ENCODE assay signal across 8 cellular contexts in genomic region chr14:91873476-91874265, GRCh38. TPM values are rescaled to one million over a fixed set of nuclear protein-coding genes. Genes with fewer than 3 reads are reported as not detected.
DNase-seq lines count a peak whose midpoint lies in the region; ATAC-seq and TF ChIP-seq lines count a peak whose summit lies in the region.

No MANE protein-coding gene starts in this region.

- H3K4me2 ChIP-seq in DOHH2 (ENCODE audit: low read length), result peak overlapping the region; percentile 81

- TF ChIP-seq CTCF in DOHH2 (IDR thresholded peaks at IDR 0.05; ENCODE audit: low read depth, low read length, poor library complexity, severe bottlenecking), result no peak

- H3K9me3 Mint-ChIP-seq in activated T-cell treated with anti-CD3 and anti-CD28 coated beads, Interleukin-2, amount 50 U/mL, for 4 hours, result no peaks in the 10 kb centered on the region

- H3K27me3 ChIP-seq in DOHH2 (ENCODE audit: control insufficient read depth, low read length), result no peaks in the 10 kb centered on the region
- no peaks in the 10 kb centered on the region for H3K27me3 ChIP-seq in mononuclear cell (ENCODE audit: insufficient read depth, low read length)

- ATAC-seq in GM21447 (IDR thresholded peaks at IDR 0.05; ENCODE audit: unreplicated experiment) (peak; percentile 77), Right ventricle myocardium inferior (no peak)
- ATAC-seq in activated T-cell treated with anti-CD3 and anti-CD28 coated beads, Interleukin-2, amount 50 U/mL, for 4 hours, result peak; percentile 78 to 80

- H3K27me3 Mint-ChIP-seq in activated T-cell treated with anti-CD3 and anti-CD28 coated beads, Interleukin-2, amount 50 U/mL, for 4 hours (ENCODE audit: low read depth), result no peaks in the 10 kb centered on the region

- H3K9me3 ChIP-seq in DOHH2 (ENCODE audit: control insufficient read depth, insufficient read depth, low read length) (no peaks in the 10 kb centered on the region), mononuclear cell (ENCODE audit: low read depth, low read length) (no peaks in the 10 kb centered on the region)

- H3K4me1 Mint-ChIP-seq in activated T-cell treated with anti-CD3 and anti-CD28 coated beads, Interleukin-2, amount 50 U/mL, for 4 hours (ENCODE audit: low read depth), result peaks cover 92% of the 10 kb centered on the region

- no peaks in the 10 kb centered on the region for H3K36me3 Mint-ChIP-seq in activated T-cell treated with anti-CD3 and anti-CD28 coated beads, Interleukin-2, amount 50 U/mL, for 4 hours (ENCODE audit: insufficient read depth)

- peak overlapping the region; percentile 68 for H3K4me3 ChIP-seq in DOHH2 (ENCODE audit: low read length)
- peak overlapping the region; percentile 43 for H3K4me3 ChIP-seq in Jurkat, Clone E6-1 (ENCODE audit: low read length)
- peak overlapping the region; percentile 17 for H3K4me3 ChIP-seq in mononuclear cell (ENCODE audit: low read length)

- no peaks in the 10 kb centered on the region for H3K36me3 ChIP-seq in DOHH2 (ENCODE audit: control insufficient read depth, low read length)

- intact Hi-C loops in Right ventricle myocardium inferior (cut with DNase I), result no loop called here

- H3K4me1 ChIP-seq in DOHH2 (ENCODE audit: control insufficient read depth, low read length) (peaks cover 76% of the 10 kb centered on the region), mononuclear cell (ENCODE audit: insufficient read depth, low read length) (peaks cover 74% of the 10 kb centered on the region)

- H3F3A ChIP-seq in DOHH2 (ENCODE audit: control insufficient read depth, insufficient read depth), result peaks cover 7% of the 10 kb centered on the region; the same call in 1 of the 2 replicates

- DNase-seq in Jurkat, Clone E6-1 (ENCODE audit: low read depth, low spot score), result peak; percentile 95
- DNase-seq in activated T-cell treated with anti-CD3 and anti-CD28 coated beads, Interleukin-2, amount 50 U/mL, for 4 hours, result peak; percentile 54
- DNase-seq in NCI-H82 treated with DMSO at 0.1 percent for 48 hours (lab: John Stamatoyannopoulos, UW; ENCODE audit: unreplicated experiment), result no peak
- no peak for DNase-seq in amygdala (lab: John Stamatoyannopoulos, UW)
- DNase-seq in Right ventricle myocardium inferior (ENCODE audit: missing footprints), result no peak

- no peaks in the 10 kb centered on the region for H3K9me2 ChIP-seq in DOHH2 (replicated peaks; ENCODE audit: control insufficient read depth, low read length)

- no peaks in the 10 kb centered on the region for H3K79me2 ChIP-seq in DOHH2 (ENCODE audit: control insufficient read depth, low read length)

- H4K20me1 ChIP-seq in DOHH2 (ENCODE audit: control insufficient read depth, insufficient read depth, low read depth, low read length), result no peaks in the 10 kb centered on the region

- H3K27ac ChIP-seq in DOHH2 (ENCODE audit: low read depth, low read length), result peak overlapping the region; percentile 84

- peak overlapping the region; percentile 63 for H3K4me3 Mint-ChIP-seq in activated T-cell treated with anti-CD3 and anti-CD28 coated beads, Interleukin-2, amount 50 U/mL, for 4 hours

RNA-seq across cellular contexts. Expression of gene TC2N, which starts 6.3 kb away (rescaled TPM):
- polyA plus RNA-seq in Jurkat, Clone E6-1 (2012; ENCODE audit: insufficient read depth, insufficient read length), result 4.1 TPM
- 10 to 100 TPM in 2 of 3 donors, 1 to 10 TPM in 1; 9.4 to 12.9 (median 10.7) TPM for total RNA-seq in activated T-cell treated with anti-CD3 and anti-CD28 coated beads, Interleukin-2, amount 50 U/mL, for 4 hours
- total RNA-seq in mononuclear cell, result 133 TPM
- total RNA-seq in Right ventricle myocardium inferior, result 12.6 TPM

Comparison
In these comparisons a context has a peak if more than half of its experiments do, and no peak if none do; other contexts are left out.
1. H3K4me3 ChIP-seq: peak in every context shown above with its lines; median percentile 68 in DOHH2; 43 in Jurkat, Clone E6-1; 17 in mononuclear cell.
2. DNase-seq: peak in Jurkat, Clone E6-1 (single experiment) and activated T-cell treated with anti-CD3 and anti-CD28 coated beads, Interleukin-2, amount 50 U/mL, for 4 hours (single experiment); none in NCI-H82 treated with DMSO at 0.1 percent for 48 hours (single experiment), amygdala (0 of 56) and Right ventricle myocardium inferior (single experiment).